Comparison of ENCODE assay signal across 10 cellular contexts in the genomic region with DNA sequence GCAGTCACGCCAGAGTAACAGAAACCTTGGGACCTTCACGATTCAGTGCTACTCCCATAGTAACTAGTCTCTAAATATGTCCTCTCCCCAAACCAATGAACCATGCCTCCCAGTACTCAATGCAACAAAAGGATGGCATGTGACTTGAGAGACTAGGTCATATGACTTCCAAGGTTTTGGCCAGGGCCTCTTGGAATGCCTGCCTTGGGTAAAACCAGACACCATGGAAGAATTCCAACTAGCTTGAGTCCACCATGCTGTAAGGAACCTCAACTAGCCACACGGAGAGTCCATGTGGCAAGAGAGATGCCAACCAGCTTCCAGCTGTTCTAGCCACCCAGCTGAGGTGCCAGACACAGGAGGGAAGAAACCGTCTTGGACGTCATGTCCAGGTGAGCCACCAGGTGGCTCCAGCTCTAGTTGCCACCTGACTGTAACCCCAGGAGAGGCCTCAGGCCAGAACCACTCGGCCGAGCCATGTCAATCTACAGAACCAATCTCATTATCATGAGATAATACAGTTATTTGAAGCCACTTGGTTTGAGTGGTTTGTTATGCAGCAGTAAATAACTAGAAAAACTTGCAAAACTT.
A peak's percentile ranks its signal among the peaks of the same experiment; 100 is the strongest.
DNase-seq lines count a peak whose midpoint lies in the region; ATAC-seq, FAIRE-seq and TF ChIP-seq lines count a peak whose summit lies in the region.
"Had no signal": no experiment of that assay in that cellular context is flagged by ENCODE, and none has a peak within 500 bp of the region (broad histone marks: within the 10 kb centered on the region; RNA-seq: fewer than 3 reads in every experiment).

No MANE protein-coding gene starts in this region.

- no peak overlapping the region for H3K27ac Mint-ChIP-seq in GM23338

- H3K27me3 Mint-ChIP-seq in GM23338 (ENCODE audit: insufficient read depth, low read depth, poor library complexity), result peaks cover 1% of the 10 kb centered on the region

- H3K4me1 ChIP-seq in GM23338 (ENCODE audit: insufficient read depth) (no peaks in the 10 kb centered on the region), right cardiac atrium (ENCODE audit: control insufficient read depth, insufficient read depth, low read length) (no peaks in the 10 kb centered on the region)

- no peaks in the 10 kb centered on the region for H3K36me3 ChIP-seq in GM23338 (ENCODE audit: insufficient read depth)
- H3K36me3 ChIP-seq in WERI-Rb-1, result no peaks in the 10 kb centered on the region
- H3K36me3 ChIP-seq: left lung had no signal

- no peaks in the 10 kb centered on the region for H3F3A ChIP-seq in GM23338 (replicated peaks; ENCODE audit: low read depth)

- H3K4me2 ChIP-seq in GM23338, result no peak overlapping the region

- no peaks in the 10 kb centered on the region for H3K9me3 Mint-ChIP-seq in GM23338

- no peaks in the 10 kb centered on the region for H3K4me1 Mint-ChIP-seq in GM23338

- H3K79me2 ChIP-seq in GM23338 (replicated peaks; ENCODE audit: insufficient read depth), result no peaks in the 10 kb centered on the region

- H3K36me3 Mint-ChIP-seq in GM23338 (ENCODE audit: low read depth), result no peaks in the 10 kb centered on the region; the same call in 2 of the 3 replicates

- no peak overlapping the region for H2AFZ ChIP-seq in GM23338

- 59% methylated on average over 7 of the region's 7 CpGs for WGBS in right cardiac atrium

- H3K4me3 ChIP-seq in GM23338 (no peak overlapping the region), WERI-Rb-1 (ENCODE audit: low read depth, low read length) (no peak overlapping the region), right cardiac atrium (ENCODE audit: low read length) (no peak overlapping the region)
- H3K4me3 ChIP-seq: left lung had no signal

- intact Hi-C loops in right cardiac atrium (cut with DNase I), result no loop called here

- H3K9me3 ChIP-seq in WERI-Rb-1 (ENCODE audit: severe bottlenecking) (no peaks in the 10 kb centered on the region), right cardiac atrium (ENCODE audit: control insufficient read depth, low read length) (no peaks in the 10 kb centered on the region)
- H3K9me3 ChIP-seq: left lung had no signal

- no peaks in the 10 kb centered on the region for H3K9me2 ChIP-seq in GM23338 (ENCODE audit: insufficient read depth)

- TF ChIP-seq CTCF in GM23338 (conservative IDR thresholded peaks at IDR 0.05; ENCODE audit: low read depth in 2 of 2) (peak; percentile 65 to 84), WERI-Rb-1 (IDR thresholded peaks at IDR 0.05; ENCODE audit: low read depth, low read length) (peak; percentile 79)

- FAIRE-seq in GM19239 (lab: Jason Lieb, UNC), result no peak

- no peak overlapping the region for H3K4me3 Mint-ChIP-seq in GM23338

- H3K27me3 ChIP-seq in GM23338 (ENCODE audit: insufficient read depth), result no peaks in the 10 kb centered on the region
- no peaks in the 10 kb centered on the region for H3K27me3 ChIP-seq in WERI-Rb-1 (ENCODE audit: insufficient read depth, low read depth, severe bottlenecking)
- H3K27me3 ChIP-seq in right cardiac atrium (ENCODE audit: control insufficient read depth, insufficient read depth), result no peaks in the 10 kb centered on the region

- no peaks in the 10 kb centered on the region for H4K20me1 ChIP-seq in GM23338 (replicated peaks; ENCODE audit: insufficient read depth)

- DNase-seq in DMS53 (lab: John Stamatoyannopoulos, UW) (peak; percentile 81), GM23338 (ENCODE audit: low spot score) (peak; percentile 84), WERI-Rb-1 (peak; percentile 53), islet precursor cell (peak; percentile 69), right cardiac atrium (no peak), inferior parietal cortex (ENCODE audit: extremely low spot score) (no peak), GM19239 (ENCODE audit: insufficient read length, low spot score) (no peak), superior temporal gyrus (ENCODE audit: extremely low spot score) (no peak)
- DNase-seq: left lung, NCI-H446 treated with DMSO at 0.1 percent for 48 hours had no signal

- H3K27ac ChIP-seq in GM23338 (ENCODE audit: low read depth), result no peak overlapping the region
- H3K27ac ChIP-seq in WERI-Rb-1, result no peak overlapping the region
- H3K27ac ChIP-seq in right cardiac atrium (ENCODE audit: low read length), result no peak overlapping the region
- H3K27ac ChIP-seq: left lung had no signal

- ATAC-seq in GM23338 (peak; percentile 98), right cardiac atrium (no peak)
- ATAC-seq: left lung had no signal

TF ChIP-seq in GM23338, 12 proteins besides CTCF, POLR2A, EP300 and RAD21:
- no peak for TF ChIP-seq NANOG (IDR thresholded peaks at IDR 0.05; ENCODE audit: borderline replicate concordance)

Comparison
In these comparisons a context has a peak if more than half of its experiments do, and no peak if none do; other contexts are left out.
1. DNase-seq: peak in DMS53 (single experiment), GM23338 (single experiment), WERI-Rb-1 (single experiment) and islet precursor cell (single experiment); none in right cardiac atrium (0 of 3), inferior parietal cortex (single experiment), GM19239 (single experiment) and superior temporal gyrus (single experiment).